14 cellular contexts compared by ENCODE assay signal in the genomic region with DNA sequence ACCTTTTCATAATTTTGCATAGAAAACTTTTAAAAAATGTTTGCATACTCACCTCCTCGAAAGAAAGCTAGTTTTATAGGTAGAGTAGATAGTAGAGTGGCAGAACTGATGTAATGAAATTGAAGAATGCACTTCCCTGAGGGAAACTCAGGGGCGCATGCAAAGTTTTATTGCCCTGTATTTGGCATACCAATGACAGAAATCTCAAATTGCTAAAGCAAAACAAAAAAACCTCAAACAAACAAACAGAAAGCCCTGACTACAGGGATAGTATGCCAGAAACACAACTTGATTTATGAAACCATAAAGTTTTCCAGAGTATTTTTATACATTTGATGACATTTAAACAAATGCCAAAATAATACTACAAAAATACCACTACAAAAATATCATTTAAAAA.
DNase-seq lines count a peak whose midpoint lies in the region; ATAC-seq and TF ChIP-seq lines count a peak whose summit lies in the region.
"Had no signal": no experiment of that assay in that cellular context is flagged by ENCODE, and none has a peak within 500 bp of the region (broad histone marks: within the 10 kb centered on the region; RNA-seq: fewer than 3 reads in every experiment).

No MANE protein-coding gene starts in this region.

- no peak overlapping the region for H3K27ac ChIP-seq in HEK293 (ENCODE audit: extremely low read depth, low read depth, low read length)

- H3K27me3 ChIP-seq in adipocyte (replicated peaks; ENCODE audit: control insufficient read depth, insufficient read depth, low read length), result no peaks in the 10 kb centered on the region
- 0 out of 2 replicates have a peak, but pooled peaks cover 2% of the 10 kb centered on the region for H3K27me3 ChIP-seq in HAP-1 (ENCODE audit: low read depth)
- H3K27me3 ChIP-seq: gastroesophageal sphincter had no signal

- H3K4me3 ChIP-seq in HEK293 (ENCODE audit: low read depth, low read length) (no peak overlapping the region), adipocyte (ENCODE audit: low read length) (peak overlapping the region; percentile 83), fibroblast of pulmonary artery (replicated peaks; ENCODE audit: low read depth, low read length) (peak overlapping the region; percentile 79), retinal pigment epithelial cell (ENCODE audit: low read length) (peak overlapping the region; percentile 64), HAP-1 (no peak overlapping the region)

- no peaks in the 10 kb centered on the region for H3K9me3 ChIP-seq in HEK293 (ENCODE audit: control insufficient read depth, insufficient read depth, low read depth, low read length)
- H3K9me3 ChIP-seq in adipocyte (ENCODE audit: control insufficient read depth, low read length), result no peaks in the 10 kb centered on the region
- H3K9me3 ChIP-seq in HAP-1, result no peaks in the 10 kb centered on the region
- H3K9me3 ChIP-seq: BE2C, gastroesophageal sphincter had no signal

- POLR2A ChIA-PET in HEK293 (lab: Yijun Ruan, JAX), result no interaction called here

- peak; percentile 75 for DNase-seq in adipocyte (ENCODE audit: low read depth)
- DNase-seq in fibroblast of pulmonary artery (ENCODE audit: low read depth), result no peak
- DNase-seq in retinal pigment epithelial cell (ENCODE audit: low read depth), result no peak
- DNase-seq in iPS-NIHi11 (ENCODE audit: low spot score), result no peak
- no peak for DNase-seq in HAP-1 (ENCODE audit: low spot score in 2 of 2)
- DNase-seq: activated CD8-positive, alpha-beta T cell treated with anti-CD3 and anti-CD28 coated beads for 36 hours; BE2C; GOT3; NCI-H1105; SHP77 had no signal

- H3K9ac ChIP-seq in adipocyte (ENCODE audit: low read length), result no peak overlapping the region

- no peaks in the 10 kb centered on the region for H3K36me3 ChIP-seq in HEK293 (ENCODE audit: control insufficient read depth in 2 of 2, insufficient read depth in 1 of 2, low read length in 2 of 2)
- H3K36me3 ChIP-seq in adipocyte (ENCODE audit: control insufficient read depth, insufficient read depth, low read length, severe bottlenecking), result no peaks in the 10 kb centered on the region
- no peaks in the 10 kb centered on the region for H3K36me3 ChIP-seq in HAP-1 (replicated peaks)
- H3K36me3 ChIP-seq: BE2C, gastroesophageal sphincter had no signal

- CTCF ChIA-PET in HEK293 (lab: Yijun Ruan, JAX), result no interaction called here

- in situ Hi-C loops in HAP-1 (cut with MboI; ENCODE audit: low sequenced_read_pairs), result no loop called here

- H3K4me1 ChIP-seq in HEK293 (ENCODE audit: control insufficient read depth, insufficient read depth, low read length), result peaks cover 47% of the 10 kb centered on the region
- peaks cover 44% of the 10 kb centered on the region for H3K4me1 ChIP-seq in adipocyte (ENCODE audit: control insufficient read depth, insufficient read depth, low read length)
- no peaks in the 10 kb centered on the region for H3K4me1 ChIP-seq in HAP-1
- H3K4me1 ChIP-seq: BE2C had no signal

- no peak for ATAC-seq in GM18909 (IDR thresholded peaks at IDR 0.05; ENCODE audit: poor library complexity, unreplicated experiment)
- no peak for ATAC-seq in HG03280 (IDR thresholded peaks at IDR 0.05; ENCODE audit: unreplicated experiment)
- ATAC-seq: activated CD8-positive, alpha-beta T cell treated with anti-CD3 and anti-CD28 coated beads for 36 hours; gastroesophageal sphincter had no signal

- TF ChIP-seq CTCF in HEK293 (tag by site-specific recombination; IDR thresholded peaks at IDR 0.05) (no peak), fibroblast of pulmonary artery (IDR thresholded peaks at IDR 0.05; ENCODE audit: low read length, missing control alignments) (no peak), retinal pigment epithelial cell (conservative IDR thresholded peaks at IDR 0.05; ENCODE audit: low read depth, low read length) (no peak)

TF ChIP-seq in HEK293, 187 proteins besides CTCF, POLR2A, EP300 and RAD21 (continues in another document):
- TF ChIP-seq, protein P1, sequence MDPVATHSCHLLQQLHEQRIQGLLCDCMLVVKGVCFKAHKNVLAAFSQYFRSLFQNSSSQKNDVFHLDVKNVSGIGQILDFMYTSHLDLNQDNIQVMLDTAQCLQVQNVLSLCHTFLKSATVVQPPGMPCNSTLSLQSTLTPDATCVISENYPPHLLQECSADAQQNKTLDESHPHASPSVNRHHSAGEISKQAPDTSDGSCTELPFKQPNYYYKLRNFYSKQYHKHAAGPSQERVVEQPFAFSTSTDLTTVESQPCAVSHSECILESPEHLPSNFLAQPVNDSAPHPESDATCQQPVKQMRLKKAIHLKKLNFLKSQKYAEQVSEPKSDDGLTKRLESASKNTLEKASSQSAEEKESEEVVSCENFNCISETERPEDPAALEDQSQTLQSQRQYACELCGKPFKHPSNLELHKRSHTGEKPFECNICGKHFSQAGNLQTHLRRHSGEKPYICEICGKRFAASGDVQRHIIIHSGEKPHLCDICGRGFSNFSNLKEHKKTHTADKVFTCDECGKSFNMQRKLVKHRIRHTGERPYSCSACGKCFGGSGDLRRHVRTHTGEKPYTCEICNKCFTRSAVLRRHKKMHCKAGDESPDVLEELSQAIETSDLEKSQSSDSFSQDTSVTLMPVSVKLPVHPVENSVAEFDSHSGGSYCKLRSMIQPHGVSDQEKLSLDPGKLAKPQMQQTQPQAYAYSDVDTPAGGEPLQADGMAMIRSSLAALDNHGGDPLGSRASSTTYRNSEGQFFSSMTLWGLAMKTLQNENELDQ (tag by site-specific recombination; IDR thresholded peaks at IDR 0.05; ENCODE audit: low read depth), result no peak
- peak; percentile 50; the same call in 1 of the 2 replicates for TF ChIP-seq ZFP69B (tag by site-specific recombination; IDR thresholded peaks at IDR 0.05)
- TF ChIP-seq YY2 (tag by site-specific recombination; IDR thresholded peaks at IDR 0.05), result no peak
- peak; percentile 71; the same call in 1 of the 2 replicates for TF ChIP-seq ZNF561 (tag by site-specific recombination; IDR thresholded peaks at IDR 0.05; ENCODE audit: borderline replicate concordance)
- peak; percentile 50; the same call in 1 of the 2 replicates for TF ChIP-seq ZNF394 (tag by site-specific recombination; IDR thresholded peaks at IDR 0.05; ENCODE audit: borderline replicate concordance)
- TF ChIP-seq, protein P2, sequence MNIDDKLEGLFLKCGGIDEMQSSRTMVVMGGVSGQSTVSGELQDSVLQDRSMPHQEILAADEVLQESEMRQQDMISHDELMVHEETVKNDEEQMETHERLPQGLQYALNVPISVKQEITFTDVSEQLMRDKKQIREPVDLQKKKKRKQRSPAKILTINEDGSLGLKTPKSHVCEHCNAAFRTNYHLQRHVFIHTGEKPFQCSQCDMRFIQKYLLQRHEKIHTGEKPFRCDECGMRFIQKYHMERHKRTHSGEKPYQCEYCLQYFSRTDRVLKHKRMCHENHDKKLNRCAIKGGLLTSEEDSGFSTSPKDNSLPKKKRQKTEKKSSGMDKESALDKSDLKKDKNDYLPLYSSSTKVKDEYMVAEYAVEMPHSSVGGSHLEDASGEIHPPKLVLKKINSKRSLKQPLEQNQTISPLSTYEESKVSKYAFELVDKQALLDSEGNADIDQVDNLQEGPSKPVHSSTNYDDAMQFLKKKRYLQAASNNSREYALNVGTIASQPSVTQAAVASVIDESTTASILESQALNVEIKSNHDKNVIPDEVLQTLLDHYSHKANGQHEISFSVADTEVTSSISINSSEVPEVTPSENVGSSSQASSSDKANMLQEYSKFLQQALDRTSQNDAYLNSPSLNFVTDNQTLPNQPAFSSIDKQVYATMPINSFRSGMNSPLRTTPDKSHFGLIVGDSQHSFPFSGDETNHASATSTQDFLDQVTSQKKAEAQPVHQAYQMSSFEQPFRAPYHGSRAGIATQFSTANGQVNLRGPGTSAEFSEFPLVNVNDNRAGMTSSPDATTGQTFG (tag by site-specific recombination; IDR thresholded peaks at IDR 0.05; ENCODE audit: borderline replicate concordance), result no peak
- TF ChIP-seq HOXD13 (CRISPR knock-in tag; IDR thresholded peaks at IDR 0.05; ENCODE audit: borderline replicate concordance), result peak; percentile 74
- no peak for TF ChIP-seq KLF16 (tag by site-specific recombination; IDR thresholded peaks at IDR 0.05)
- TF ChIP-seq ZNF596 (tag by site-specific recombination; IDR thresholded peaks at IDR 0.05), result peak; percentile 33; the same call in 1 of the 2 replicates
- no peak for TF ChIP-seq ZNF416 (tag by site-specific recombination; IDR thresholded peaks at IDR 0.05)
- TF ChIP-seq, protein P3, sequence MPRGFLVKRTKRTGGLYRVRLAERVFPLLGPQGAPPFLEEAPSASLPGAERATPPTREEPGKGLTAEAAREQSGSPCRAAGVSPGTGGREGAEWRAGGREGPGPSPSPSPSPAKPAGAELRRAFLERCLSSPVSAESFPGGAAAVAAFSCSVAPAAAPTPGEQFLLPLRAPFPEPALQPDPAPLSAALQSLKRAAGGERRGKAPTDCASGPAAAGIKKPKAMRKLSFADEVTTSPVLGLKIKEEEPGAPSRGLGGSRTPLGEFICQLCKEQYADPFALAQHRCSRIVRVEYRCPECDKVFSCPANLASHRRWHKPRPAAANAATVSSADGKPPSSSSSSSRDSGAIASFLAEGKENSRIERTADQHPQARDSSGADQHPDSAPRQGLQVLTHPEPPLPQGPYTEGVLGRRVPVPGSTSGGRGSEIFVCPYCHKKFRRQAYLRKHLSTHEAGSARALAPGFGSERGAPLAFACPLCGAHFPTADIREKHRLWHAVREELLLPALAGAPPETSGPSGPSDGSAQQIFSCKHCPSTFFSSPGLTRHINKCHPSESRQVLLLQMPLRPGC (tag by site-specific recombination; IDR thresholded peaks at IDR 0.05), result peak; percentile 97
- no peak for TF ChIP-seq ZNF202 (tag by site-specific recombination; IDR thresholded peaks at IDR 0.05; ENCODE audit: borderline replicate concordance)
- TF ChIP-seq, protein P4, sequence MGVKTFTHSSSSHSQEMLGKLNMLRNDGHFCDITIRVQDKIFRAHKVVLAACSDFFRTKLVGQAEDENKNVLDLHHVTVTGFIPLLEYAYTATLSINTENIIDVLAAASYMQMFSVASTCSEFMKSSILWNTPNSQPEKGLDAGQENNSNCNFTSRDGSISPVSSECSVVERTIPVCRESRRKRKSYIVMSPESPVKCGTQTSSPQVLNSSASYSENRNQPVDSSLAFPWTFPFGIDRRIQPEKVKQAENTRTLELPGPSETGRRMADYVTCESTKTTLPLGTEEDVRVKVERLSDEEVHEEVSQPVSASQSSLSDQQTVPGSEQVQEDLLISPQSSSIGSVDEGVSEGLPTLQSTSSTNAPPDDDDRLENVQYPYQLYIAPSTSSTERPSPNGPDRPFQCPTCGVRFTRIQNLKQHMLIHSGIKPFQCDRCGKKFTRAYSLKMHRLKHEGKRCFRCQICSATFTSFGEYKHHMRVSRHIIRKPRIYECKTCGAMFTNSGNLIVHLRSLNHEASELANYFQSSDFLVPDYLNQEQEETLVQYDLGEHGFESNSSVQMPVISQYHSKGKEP (tag by site-specific recombination; IDR thresholded peaks at IDR 0.05), result peak; percentile 99
- TF ChIP-seq ZNF76 (tag by site-specific recombination; IDR thresholded peaks at IDR 0.05; ENCODE audit: borderline replicate concordance, low read depth), result peak; percentile 30; the same call in 1 of the 2 replicates
- TF ChIP-seq GLI2 (tag by site-specific recombination; IDR thresholded peaks at IDR 0.05; ENCODE audit: borderline replicate concordance, low read depth), result peak; percentile 80

Comparison
In these comparisons a context has a peak if more than half of its experiments do, and no peak if none do; other contexts are left out.
1. H3K4me3 ChIP-seq: peak in adipocyte (single experiment), fibroblast of pulmonary artery (single experiment) and retinal pigment epithelial cell (single experiment); none in HEK293 (single experiment) and HAP-1 (single experiment).